Comparison of ENCODE assay signal across 8 cellular contexts in genomic region chr17:20155258-20156195, GRCh38.
A peak's percentile ranks its signal among the peaks of the same experiment; 100 is the strongest.
DNase-seq lines count a peak whose midpoint lies in the region; ATAC-seq lines count a peak whose summit lies in the region.

No MANE protein-coding gene starts in this region.

- H3K36me3 Mint-ChIP-seq in activated CD4-positive, alpha-beta T cell treated with anti-CD3 and anti-CD28 coated beads, Interleukin-2, amount 10 ng/mL, durations not matched to agents 24 days and 14 days (ENCODE audit: low read depth): no peaks in the 10 kb centered on the region

- peaks cover 21% of the 10 kb centered on the region for H3K27me3 Mint-ChIP-seq in activated CD4-positive, alpha-beta T cell treated with anti-CD3 and anti-CD28 coated beads, Interleukin-2, amount 10 ng/mL, durations not matched to agents 24 days and 14 days

- intact Hi-C loops in activated CD4-positive, alpha-beta T cell treated with anti-CD3 and anti-CD28 coated beads, Interleukin-2, amount 10 ng/mL, durations not matched to agents 24 days and 14 days (cut with micrococcal nuclease): loop anchor here (1.0 kb wide), 2 partner anchors 79 to 177 kb away; no protein-coding TSS in a partner anchor
- intact Hi-C loops in left colon (cut with DNase I, micrococcal nuclease): no loop called here

- DNase-seq in AML-193 (lab: John Stamatoyannopoulos, UW) (peak; percentile 97 to 98), NCI-H510A (lab: John Stamatoyannopoulos, UW) (peak; percentile 99), cortex of kidney (lab: John Stamatoyannopoulos, UW) (peak; percentile 67), left colon (peak; percentile 99 to 100)
- peak; percentile 99 for DNase-seq in activated CD4-positive, alpha-beta T cell treated with anti-CD3 and anti-CD28 coated beads, Interleukin-2, amount 10 ng/mL, durations not matched to agents 24 days and 14 days
- DNase-seq in stimulated activated CD4-positive, alpha-beta T cell treated with anti-CD3 and anti-CD28 coated beads, Interleukin-1b, Interleukin-23, amount 100 ng/mL, for 24 hours (ENCODE audit: low read depth in 4 of 4, low spot score in 1 of 4): peak; percentile 70 to 96 (median 86)

- ATAC-seq in GM19043 (IDR thresholded peaks at IDR 0.05; ENCODE audit: low read depth, unreplicated experiment) (peak; percentile 95), HG03342 (IDR thresholded peaks at IDR 0.05; ENCODE audit: unreplicated experiment) (peak; percentile 90), left colon (peak; percentile 92)

- H3K4me1 Mint-ChIP-seq in activated CD4-positive, alpha-beta T cell treated with anti-CD3 and anti-CD28 coated beads, Interleukin-2, amount 10 ng/mL, durations not matched to agents 24 days and 14 days: peaks cover 8% of the 10 kb centered on the region

- H3K27ac Mint-ChIP-seq in activated CD4-positive, alpha-beta T cell treated with anti-CD3 and anti-CD28 coated beads, Interleukin-2, amount 10 ng/mL, durations not matched to agents 24 days and 14 days: peak overlapping the region; percentile 88

- H3K4me3 Mint-ChIP-seq in activated CD4-positive, alpha-beta T cell treated with anti-CD3 and anti-CD28 coated beads, Interleukin-2, amount 10 ng/mL, durations not matched to agents 24 days and 14 days: no peak overlapping the region

- H3K9me3 Mint-ChIP-seq in activated CD4-positive, alpha-beta T cell treated with anti-CD3 and anti-CD28 coated beads, Interleukin-2, amount 10 ng/mL, durations not matched to agents 24 days and 14 days: no peaks in the 10 kb centered on the region

Comparison
In these comparisons a context has a peak if more than half of its experiments do, and no peak if none do; other contexts are left out.
1. Peak in every context shown above with its lines: DNase-seq and ATAC-seq.